In genomic region chr5:180901204-180902009, GRCh38 we compare ENCODE assay signal across 24 cellular contexts. TPM values are rescaled to one million over a fixed set of nuclear protein-coding genes. Genes with fewer than 3 reads are reported as not detected.
A peak's percentile ranks its signal among the peaks of the same experiment; 100 is the strongest.
DNase-seq lines count a peak whose midpoint lies in the region; ATAC-seq and TF ChIP-seq lines count a peak whose summit lies in the region.
"Had no signal": no experiment of that assay in that cellular context is flagged by ENCODE, and none has a peak within 500 bp of the region (broad histone marks: within the 10 kb centered on the region; RNA-seq: fewer than 3 reads in every experiment).

No MANE protein-coding gene starts in this region.

- H3K4me3 Mint-ChIP-seq in activated CD4-positive, alpha-beta T cell treated with anti-CD3 and anti-CD28 coated beads for 36 hours, result no peak overlapping the region
- H3K4me3 Mint-ChIP-seq in activated naive CD4-positive, alpha-beta T cell treated with anti-CD3 and anti-CD28 coated beads for 36 hours, result no peak overlapping the region
- no peak overlapping the region for H3K4me3 Mint-ChIP-seq in activated naive CD8-positive, alpha-beta T cell treated with anti-CD3 and anti-CD28 coated beads, Interleukin-2, amount 50 U/mL, for 24 hours
- H3K4me3 Mint-ChIP-seq in stimulated activated effector memory CD8-positive, alpha-beta T cell treated with anti-CD3 and anti-CD28 coated beads, Interleukin-12 subunit alpha, Interleukin-12 subunit beta, amount 100 ng/mL, for 72 hours, result no peak overlapping the region
- H3K4me3 Mint-ChIP-seq in glutamatergic neuron (ENCODE audit: unreplicated experiment), result no peak overlapping the region

- POLR2A ChIA-PET in activated CD4-positive, alpha-beta T cell treated with anti-CD3 and anti-CD28 coated beads for 36 hours (lab: Charles Lee), result no interaction called here

- TF ChIP-seq CTCF in glutamatergic neuron (IDR thresholded peaks at IDR 0.05; ENCODE audit: partially characterized antibody, unreplicated experiment), result no peak

- peak overlapping the region; percentile 82 for H3K27ac Mint-ChIP-seq in activated CD4-positive, alpha-beta T cell treated with anti-CD3 and anti-CD28 coated beads for 36 hours
- peak overlapping the region; percentile 74 for H3K27ac Mint-ChIP-seq in activated naive CD4-positive, alpha-beta T cell treated with anti-CD3 and anti-CD28 coated beads for 36 hours
- peak overlapping the region; percentile 28 for H3K27ac Mint-ChIP-seq in activated naive CD8-positive, alpha-beta T cell treated with anti-CD3 and anti-CD28 coated beads, Interleukin-2, amount 50 U/mL, for 24 hours
- H3K27ac Mint-ChIP-seq in stimulated activated effector memory CD8-positive, alpha-beta T cell treated with anti-CD3 and anti-CD28 coated beads, Interleukin-12 subunit alpha, Interleukin-12 subunit beta, amount 100 ng/mL, for 72 hours, result no peak overlapping the region
- H3K27ac Mint-ChIP-seq in glutamatergic neuron (ENCODE audit: unreplicated experiment), result no peak overlapping the region

- intact Hi-C loops in activated CD4-positive, alpha-beta T cell treated with anti-CD3 and anti-CD28 coated beads for 36 hours (cut with DNase I, micrococcal nuclease), result no loop called here
- intact Hi-C loops in activated naive CD4-positive, alpha-beta T cell treated with anti-CD3 and anti-CD28 coated beads for 36 hours (cut with micrococcal nuclease), result no loop called here

- CTCF ChIA-PET in activated CD4-positive, alpha-beta T cell treated with anti-CD3 and anti-CD28 coated beads for 36 hours (lab: Charles Lee), result no interaction called here
- CTCF ChIA-PET in activated naive CD4-positive, alpha-beta T cell treated with anti-CD3 and anti-CD28 coated beads for 36 hours (lab: Charles Lee), result no interaction called here

- H3K9me3 Mint-ChIP-seq in activated CD4-positive, alpha-beta T cell treated with anti-CD3 and anti-CD28 coated beads for 36 hours (ENCODE audit: low read depth), result peaks cover 2% of the 10 kb centered on the region
- no peaks in the 10 kb centered on the region for H3K9me3 Mint-ChIP-seq in activated naive CD4-positive, alpha-beta T cell treated with anti-CD3 and anti-CD28 coated beads for 36 hours
- no peaks in the 10 kb centered on the region for H3K9me3 Mint-ChIP-seq in activated naive CD8-positive, alpha-beta T cell treated with anti-CD3 and anti-CD28 coated beads, Interleukin-2, amount 50 U/mL, for 24 hours
- H3K9me3 Mint-ChIP-seq in stimulated activated effector memory CD8-positive, alpha-beta T cell treated with anti-CD3 and anti-CD28 coated beads, Interleukin-12 subunit alpha, Interleukin-12 subunit beta, amount 100 ng/mL, for 72 hours, result no peaks in the 10 kb centered on the region
- H3K9me3 Mint-ChIP-seq in glutamatergic neuron (ENCODE audit: unreplicated experiment), result no peaks in the 10 kb centered on the region

- peaks cover 11% of the 10 kb centered on the region for H3K4me1 Mint-ChIP-seq in activated CD4-positive, alpha-beta T cell treated with anti-CD3 and anti-CD28 coated beads for 36 hours
- peaks cover 4% of the 10 kb centered on the region for H3K4me1 Mint-ChIP-seq in activated naive CD4-positive, alpha-beta T cell treated with anti-CD3 and anti-CD28 coated beads for 36 hours (ENCODE audit: low read depth)
- peaks cover 7% of the 10 kb centered on the region for H3K4me1 Mint-ChIP-seq in activated naive CD8-positive, alpha-beta T cell treated with anti-CD3 and anti-CD28 coated beads, Interleukin-2, amount 50 U/mL, for 24 hours
- H3K4me1 Mint-ChIP-seq in stimulated activated effector memory CD8-positive, alpha-beta T cell treated with anti-CD3 and anti-CD28 coated beads, Interleukin-12 subunit alpha, Interleukin-12 subunit beta, amount 100 ng/mL, for 72 hours, result no peaks in the 10 kb centered on the region
- H3K4me1 Mint-ChIP-seq in glutamatergic neuron (ENCODE audit: low read depth, unreplicated experiment), result peaks cover 6% of the 10 kb centered on the region

- DNase-seq in activated CD4-positive, alpha-beta T cell treated with anti-CD3 and anti-CD28 coated beads for 36 hours, result peak; percentile 10
- no peak for DNase-seq in activated CD4-positive, alpha-beta T cell treated with anti-CD3 and anti-CD28 coated beads for 1 hour
- peak; percentile 13 for DNase-seq in activated naive CD4-positive, alpha-beta T cell treated with anti-CD3 and anti-CD28 coated beads for 36 hours
- DNase-seq in activated naive CD4-positive, alpha-beta T cell (lab: John Stamatoyannopoulos, UW), result no peak
- no peak for DNase-seq in activated naive CD8-positive, alpha-beta T cell treated with anti-CD3 and anti-CD28 coated beads, Interleukin-2, amount 50 U/mL, for 24 hours
- no peak for DNase-seq in stimulated activated effector memory CD8-positive, alpha-beta T cell treated with anti-CD3 and anti-CD28 coated beads, Interleukin-12 subunit alpha, Interleukin-12 subunit beta, amount 100 ng/mL, for 72 hours (ENCODE audit: low spot score in 2 of 2)
- DNase-seq in glutamatergic neuron, result no peak
- DNase-seq: 8988T; ACHN; DMS153; DND-41; Karpas-422; NCI-H1092 treated with DMSO at 0.1 percent for 48 hours; NCI-H1436 treated with DMSO at 0.1 percent for 48 hours; NCI-H187 treated with DMSO at 0.1 percent for 48 hours; NCI-H524; NCI-H748 treated with DMSO at 0.1 percent for 48 hours; NK-92 treated with Interleukin-12 subunit alpha and Interleukin-12 subunit beta, amount 100 ng/mL, for 24 hours; RPMI8226; SHP77 had no signal

- peak; percentile 88 for ATAC-seq in activated CD4-positive, alpha-beta T cell treated with anti-CD3 and anti-CD28 coated beads for 36 hours
- ATAC-seq in activated naive CD8-positive, alpha-beta T cell treated with anti-CD3 and anti-CD28 coated beads, Interleukin-2, amount 50 U/mL, for 24 hours, result peak; percentile 46
- ATAC-seq in stimulated activated effector memory CD8-positive, alpha-beta T cell treated with anti-CD3 and anti-CD28 coated beads, Interleukin-12 subunit alpha, Interleukin-12 subunit beta, amount 100 ng/mL, for 72 hours, result peak; percentile 72
- ATAC-seq in HG03520 (IDR thresholded peaks at IDR 0.05; ENCODE audit: unreplicated experiment), result no peak
- ATAC-seq: HCT116, HepG2 had no signal

- H3K36me3 Mint-ChIP-seq in activated CD4-positive, alpha-beta T cell treated with anti-CD3 and anti-CD28 coated beads for 36 hours (ENCODE audit: low read depth), result no peaks in the 10 kb centered on the region
- H3K36me3 Mint-ChIP-seq in activated naive CD4-positive, alpha-beta T cell treated with anti-CD3 and anti-CD28 coated beads for 36 hours (ENCODE audit: low read depth), result no peaks in the 10 kb centered on the region
- no peaks in the 10 kb centered on the region for H3K36me3 Mint-ChIP-seq in activated naive CD8-positive, alpha-beta T cell treated with anti-CD3 and anti-CD28 coated beads, Interleukin-2, amount 50 U/mL, for 24 hours (ENCODE audit: low read depth)
- H3K36me3 Mint-ChIP-seq in stimulated activated effector memory CD8-positive, alpha-beta T cell treated with anti-CD3 and anti-CD28 coated beads, Interleukin-12 subunit alpha, Interleukin-12 subunit beta, amount 100 ng/mL, for 72 hours, result no peaks in the 10 kb centered on the region
- H3K36me3 Mint-ChIP-seq in glutamatergic neuron (ENCODE audit: unreplicated experiment), result no peaks in the 10 kb centered on the region

- peaks cover 2% of the 10 kb centered on the region for H3K27me3 Mint-ChIP-seq in activated CD4-positive, alpha-beta T cell treated with anti-CD3 and anti-CD28 coated beads for 36 hours
- no peaks in the 10 kb centered on the region for H3K27me3 Mint-ChIP-seq in activated naive CD4-positive, alpha-beta T cell treated with anti-CD3 and anti-CD28 coated beads for 36 hours (ENCODE audit: low read depth)
- H3K27me3 Mint-ChIP-seq in activated naive CD8-positive, alpha-beta T cell treated with anti-CD3 and anti-CD28 coated beads, Interleukin-2, amount 50 U/mL, for 24 hours, result peaks cover 3% of the 10 kb centered on the region
- H3K27me3 Mint-ChIP-seq in glutamatergic neuron (ENCODE audit: unreplicated experiment), result no peaks in the 10 kb centered on the region

RNA-seq across cellular contexts. Expression of gene BTNL8, which starts 2.4 kb away (rescaled TPM):
- under 1 TPM in 1 of 2 experiments, not detected in 1; 0.11 TPM for total RNA-seq in activated CD4-positive, alpha-beta T cell treated with anti-CD3 and anti-CD28 coated beads for 36 hours
- not detected for total RNA-seq in activated naive CD4-positive, alpha-beta T cell treated with anti-CD3 and anti-CD28 coated beads for 36 hours
- total RNA-seq in glutamatergic neuron (ENCODE audit: unreplicated experiment), result not detected
- total RNA-seq: H4, HepG2 had no signal

RNA-seq across cellular contexts. Expression of gene ZFP62, which starts 40.3 kb away (rescaled TPM):
- total RNA-seq in activated CD4-positive, alpha-beta T cell treated with anti-CD3 and anti-CD28 coated beads for 36 hours, result 10 to 100 TPM; 30.3 to 31.8 TPM
- 10 to 100 TPM; 21.5 to 23.6 TPM for total RNA-seq in activated naive CD4-positive, alpha-beta T cell treated with anti-CD3 and anti-CD28 coated beads for 36 hours
- 27.0 TPM for total RNA-seq in glutamatergic neuron (ENCODE audit: unreplicated experiment)

Comparison
In these comparisons a context has a peak if more than half of its experiments do, and no peak if none do; other contexts are left out.
1. DNase-seq: peak in activated CD4-positive, alpha-beta T cell treated with anti-CD3 and anti-CD28 coated beads for 36 hours (single experiment) and activated naive CD4-positive, alpha-beta T cell treated with anti-CD3 and anti-CD28 coated beads for 36 hours (single experiment); none in activated CD4-positive, alpha-beta T cell treated with anti-CD3 and anti-CD28 coated beads for 1 hour (single experiment), activated naive CD4-positive, alpha-beta T cell (0 of 4), activated naive CD8-positive, alpha-beta T cell treated with anti-CD3 and anti-CD28 coated beads, Interleukin-2, amount 50 U/mL, for 24 hours (single experiment), stimulated activated effector memory CD8-positive, alpha-beta T cell treated with anti-CD3 and anti-CD28 coated beads, Interleukin-12 subunit alpha, Interleukin-12 subunit beta, amount 100 ng/mL, for 72 hours (0 of 2) and glutamatergic neuron (single experiment).
2. H3K27ac Mint-ChIP-seq: peak in activated CD4-positive, alpha-beta T cell treated with anti-CD3 and anti-CD28 coated beads for 36 hours (single experiment), activated naive CD4-positive, alpha-beta T cell treated with anti-CD3 and anti-CD28 coated beads for 36 hours (single experiment) and activated naive CD8-positive, alpha-beta T cell treated with anti-CD3 and anti-CD28 coated beads, Interleukin-2, amount 50 U/mL, for 24 hours (single experiment); none in stimulated activated effector memory CD8-positive, alpha-beta T cell treated with anti-CD3 and anti-CD28 coated beads, Interleukin-12 subunit alpha, Interleukin-12 subunit beta, amount 100 ng/mL, for 72 hours (single experiment) and glutamatergic neuron (single experiment).